Comparison of ENCODE assay signal across 1 cellular context in genomic region chr9:129441852-129442251, GRCh38.
TF ChIP-seq lines count a peak whose summit lies in the region.

No MANE protein-coding gene starts in this region.

TF ChIP-seq in IMR-90, 13 proteins besides CTCF, POLR2A, EP300 and RAD21 (continued from another document):
- no peak for TF ChIP-seq SMC3 (IDR thresholded peaks at IDR 0.05; ENCODE audit: low read depth, low read length)
- TF ChIP-seq MAFK (IDR thresholded peaks at IDR 0.05; ENCODE audit: low read depth, low read length) = no peak
- no peak for TF ChIP-seq ELK1 (IDR thresholded peaks at IDR 0.05; ENCODE audit: borderline replicate concordance, low read depth, low read length)
- TF ChIP-seq CHD1 (IDR thresholded peaks at IDR 0.05; ENCODE audit: low read depth, low read length) = no peak
- TF ChIP-seq CEBPB (IDR thresholded peaks at IDR 0.05; ENCODE audit: low read depth, low read length) = no peak
